Comparison of ENCODE assay signal across 11 cellular contexts in genomic region chr19:14783612-14784011, GRCh38. TPM values are rescaled to one million over a fixed set of nuclear protein-coding genes. Genes with fewer than 3 reads are reported as not detected.
DNase-seq lines count a peak whose midpoint lies in the region; ATAC-seq and TF ChIP-seq lines count a peak whose summit lies in the region.
"Not testable (repeated sequence)": the region's sequence is repeated elsewhere in the genome, so short reads cannot be mapped to it uniquely, and the experiment has no call there.
"Had no signal": no experiment of that assay in that cellular context is flagged by ENCODE, and none has a peak within 500 bp of the region (broad histone marks: within the 10 kb centered on the region; RNA-seq: fewer than 3 reads in every experiment).

No MANE protein-coding gene starts in this region.

- H2AFZ ChIP-seq in H9 (ENCODE audit: low read length): not testable (repeated sequence)

- not testable (repeated sequence) for H2BK5ac ChIP-seq in H9 (ENCODE audit: insufficient read length, low read length)

- H3K18ac ChIP-seq in H9 (ENCODE audit: insufficient read length, low read depth, low read length): not testable (repeated sequence)

- not testable (repeated sequence) for H4K8ac ChIP-seq in H9 (replicated peaks; ENCODE audit: insufficient read length, low read depth, low read length)

- ATAC-seq in left lung: peak; percentile 6

- not testable (repeated sequence) for H3K9me3 ChIP-seq in BLaER1; H9 (ENCODE audit: control insufficient read depth, low read depth, low read length); left lung; neutrophil

- 100% methylated on average over 1 of the region's 6 CpGs for whole genome bisulfite sequencing in H9 (ENCODE audit: extremely low coverage, insufficient read length, low lambda C conversion rate)

- not testable (repeated sequence) for H3T11ph ChIP-seq in H9 (ENCODE audit: low read length)

- not testable (repeated sequence) for H2AK5ac ChIP-seq in H9 (ENCODE audit: insufficient read length, low read length)

- not testable (repeated sequence) for H3K79me2 ChIP-seq in H9 (ENCODE audit: insufficient read depth, low read length)

- intact Hi-C loops in left lung (cut with DNase I): loop anchor here in 1 of 2 donors (10.0 kb wide), 1 partner anchor 111 kb away; no protein-coding TSS in a partner anchor

- not testable (repeated sequence) for H4K20me1 ChIP-seq in BLaER1; H9 (ENCODE audit: control insufficient read depth, insufficient read depth, insufficient read length)

- not testable (repeated sequence) for H2BK20ac ChIP-seq in H9 (ENCODE audit: low read depth, low read length, poor library complexity, severe bottlenecking)

- H3K4ac ChIP-seq in H9 (ENCODE audit: low read depth, low read length): not testable (repeated sequence)

- H2BK12ac ChIP-seq in H9 (ENCODE audit: insufficient read length, low read depth, low read length): not testable (repeated sequence)

- not testable (repeated sequence) for H3K36me3 Mint-ChIP-seq in H9 (ENCODE audit: insufficient read depth in 1 of 3, low read depth in 3 of 3)

- not testable (repeated sequence) for H3K23ac ChIP-seq in H9 (ENCODE audit: insufficient read length, low read depth, low read length)

- not testable (repeated sequence) for H3K23me2 ChIP-seq in H9 (ENCODE audit: insufficient read length, low read depth, low read length, poor library complexity, severe bottlenecking)

- H2BK15ac ChIP-seq in H9 (ENCODE audit: low read depth, low read length): not testable (repeated sequence)

- not testable (repeated sequence) for H4K91ac ChIP-seq in H9 (ENCODE audit: insufficient read length, low read depth, low read length)

- H3K79me1 ChIP-seq in H9 (ENCODE audit: insufficient read depth, low read depth, low read length, poor library complexity, severe bottlenecking): not testable (repeated sequence)

- H3K4me1 ChIP-seq in BLaER1 (peaks cover 56% of the 10 kb centered on the region), left lung (peaks cover 0 to 57% of the 10 kb centered on the region in 2 donors), neutrophil (ENCODE audit: control insufficient read depth in 1 of 2, insufficient read depth in 1 of 2, low read depth in 1 of 2, low read length in 1 of 2) (peaks cover 59 to 67% of the 10 kb centered on the region in 2 experiments)
- not testable (repeated sequence) for H3K4me1 ChIP-seq in H9 (ENCODE audit: insufficient read depth, low read length)

- not testable (repeated sequence) for H3K56ac ChIP-seq in H9 (ENCODE audit: insufficient read length, low read depth, low read length)

- peaks cover 6 to 71% of the 10 kb centered on the region in 2 experiments; a peak in 4 of 5 replicates for H3K9me3 Mint-ChIP-seq in H9

- DNase-seq in H9 (peak; percentile 5), MV-4-11 (lab: John Stamatoyannopoulos, UW) (peak; percentile 37), SKM-1 treated with dmso at 0.1 percent for 144 hours (lab: John Stamatoyannopoulos, UW; ENCODE audit: unreplicated experiment) (peak; percentile 5)
- peak; percentile 40 for DNase-seq in activated CD8-positive, alpha-beta memory T cell treated with anti-CD3 and anti-CD28 coated beads, Interleukin-2, amount 50 U/mL, for 48 hours
- DNase-seq in left lung: not testable (repeated sequence)

- not testable (repeated sequence) for H3K27me3 ChIP-seq in BLaER1; H9 (ENCODE audit: insufficient read depth, low read length); neutrophil
- H3K27me3 ChIP-seq in left lung: peaks cover 0 to 56% of the 10 kb centered on the region in 2 donors

- not testable (repeated sequence) for H3K4me1 Mint-ChIP-seq in H9

- H3K4me3 Mint-ChIP-seq in H9: not testable (repeated sequence)

- not testable (repeated sequence) for H3K14ac ChIP-seq in H9 (ENCODE audit: insufficient read depth, low read length)

- H3K36me3 ChIP-seq in BLaER1, left lung, neutrophil: not testable (repeated sequence)

- H3K4me3 ChIP-seq in BLaER1, left lung: not testable (repeated sequence)
- H3K4me3 ChIP-seq in neutrophil (ENCODE audit: low read depth in 1 of 2, low read length in 1 of 2): peak overlapping the region; percentile 43 to 59

- H3K27ac Mint-ChIP-seq in H9: not testable (repeated sequence)

- H4K5ac ChIP-seq in H9 (ENCODE audit: insufficient read length, low read depth, low read length): not testable (repeated sequence)

- peak overlapping the region; percentile 77 for H3K4me2 ChIP-seq in BLaER1
- not testable (repeated sequence) for H3K4me2 ChIP-seq in H9 (ENCODE audit: insufficient read depth, insufficient read length, low read length)

- not testable (repeated sequence) for TF ChIP-seq CTCF in H9 (conservative IDR thresholded peaks at IDR 0.05); left lung (IDR thresholded peaks at IDR 0.05); neutrophil (IDR thresholded peaks at IDR 0.05)

- H3K27ac ChIP-seq in BLaER1; H9 (ENCODE audit: insufficient read length, low read depth, low read length): not testable (repeated sequence)
- H3K27ac ChIP-seq in left lung (peak overlapping the region in 1 of 2 donors; percentile 85), neutrophil (peak overlapping the region; percentile 94)

- not testable (repeated sequence) for H3K9ac ChIP-seq in BLaER1; H9 (ENCODE audit: extremely low read depth, insufficient read length, low read length)

- not testable (repeated sequence) for H2BK120ac ChIP-seq in H9 (ENCODE audit: low read depth, low read length, poor library complexity, severe bottlenecking)

- H3K27me3 Mint-ChIP-seq in H9 (ENCODE audit: low read depth): not testable (repeated sequence)

RNA-seq across cellular contexts. Expression of gene ADGRE2, which starts 5.3 kb away (rescaled TPM):
- total RNA-seq in H9 (2021) (1.2 and 1.4 TPM in 2 replicates), left lung (10 to 100 TPM in 1 of 2 donors, 1 to 10 TPM in 1; 4.7 to 32.0 TPM)

RNA-seq across cellular contexts. Expression of gene OR7A5, which starts 51.4 kb away (rescaled TPM):
- not detected in 2 replicates for total RNA-seq in H9 (2021)
- total RNA-seq in left lung: not detected
- total RNA-seq: CD8-positive, alpha-beta T cell; GM23338; PC-9; SJCRH30 had no signal

RNA-seq across cellular contexts. Expression of gene OR7C1, which starts 51.4 kb away (rescaled TPM):
- total RNA-seq in H9 (2021): not detected in 2 replicates
- under 1 TPM in 1 of 2 donors, not detected in 1; 0.15 TPM for total RNA-seq in left lung
- total RNA-seq: CD8-positive, alpha-beta T cell; GM23338; PC-9 had no signal
